Comparison of ENCODE assay signal across 23 cellular contexts in the genomic region with DNA sequence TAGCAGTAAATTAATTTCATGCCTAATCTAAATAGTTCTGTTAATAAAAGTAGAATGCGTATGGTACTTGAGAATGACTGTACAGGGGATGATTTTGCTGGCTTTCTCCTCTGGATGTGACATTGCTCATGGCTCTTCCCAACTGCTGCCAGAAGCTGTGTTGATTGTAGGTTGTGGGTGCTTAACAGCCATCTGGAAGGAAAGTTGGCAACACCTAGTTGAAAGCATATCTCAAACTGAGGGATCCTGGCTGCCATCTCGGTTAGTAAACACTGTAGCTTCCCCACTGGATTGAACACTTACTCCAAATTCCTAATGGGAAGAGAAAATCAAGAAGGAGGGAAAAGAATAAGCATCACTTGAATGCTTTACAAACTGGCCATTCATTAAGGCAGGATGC.
"Had no signal": no experiment of that assay in that cellular context is flagged by ENCODE, and none has a peak within 500 bp of the region (broad histone marks: within the 10 kb centered on the region; RNA-seq: fewer than 3 reads in every experiment).

No MANE protein-coding gene starts in this region.

- H3K4me3 ChIP-seq: adrenal gland, breast epithelium, gastrocnemius medialis, heart right ventricle, prostate gland, right atrium auricular region, upper lobe of right lung had no signal

- H3K27ac Mint-ChIP-seq: activated B cell treated with CpG ODN at 0.5 μM for 24 hours; activated CD4-positive, alpha-beta memory T cell treated with anti-CD3 and anti-CD28 coated beads for 36 hours; activated naive CD4-positive, alpha-beta T cell treated with anti-CD3 and anti-CD28 coated beads, Interleukin-2, amount 50 U/mL, for 72 hours; activated T-helper 1 cell treated with anti-CD3 and anti-CD28 coated beads, Interleukin-12 subunit alpha, Interleukin-12 subunit beta, Interleukin-2, Interleukin-4 antibody, amounts not matched to agents 30 ng/mL and 10 ng/mL and 1 ng/mL, durations not matched to agents 14 hours and 24 hours and 36 hours; memory B cell had no signal

- H3K4me3 Mint-ChIP-seq: activated B cell treated with CpG ODN at 0.5 μM for 24 hours; activated CD4-positive, alpha-beta memory T cell treated with anti-CD3 and anti-CD28 coated beads for 36 hours; activated T-helper 1 cell treated with anti-CD3 and anti-CD28 coated beads, Interleukin-12 subunit alpha, Interleukin-12 subunit beta, Interleukin-2, Interleukin-4 antibody, amounts not matched to agents 30 ng/mL and 10 ng/mL and 1 ng/mL, durations not matched to agents 14 hours and 24 hours and 36 hours; memory B cell; neural crest cell had no signal

- H3K4me1 Mint-ChIP-seq: activated B cell treated with CpG ODN at 0.5 μM for 24 hours, memory B cell had no signal

- H3K9me3 Mint-ChIP-seq: activated B cell treated with CpG ODN at 0.5 μM for 24 hours; activated CD4-positive, alpha-beta memory T cell treated with anti-CD3 and anti-CD28 coated beads for 36 hours; activated naive CD4-positive, alpha-beta T cell treated with anti-CD3 and anti-CD28 coated beads, Interleukin-2, amount 50 U/mL, for 72 hours; activated T-helper 1 cell treated with anti-CD3 and anti-CD28 coated beads, Interleukin-12 subunit alpha, Interleukin-12 subunit beta, Interleukin-2, Interleukin-4 antibody, amounts not matched to agents 30 ng/mL and 10 ng/mL and 1 ng/mL, durations not matched to agents 14 hours and 24 hours and 36 hours; memory B cell; neural crest cell had no signal

- H3K36me3 ChIP-seq: adrenal gland, breast epithelium, gastrocnemius medialis, heart right ventricle, prostate gland, right atrium auricular region, upper lobe of right lung had no signal

- H3K4me1 ChIP-seq: breast epithelium, gastrocnemius medialis, heart right ventricle, prostate gland, right atrium auricular region, upper lobe of right lung had no signal

- H3K9me3 ChIP-seq: adrenal gland, breast epithelium, gastrocnemius medialis, heart right ventricle, prostate gland, right atrium auricular region, upper lobe of right lung had no signal

- H3K36me3 Mint-ChIP-seq: activated CD4-positive, alpha-beta memory T cell treated with anti-CD3 and anti-CD28 coated beads for 36 hours; activated naive CD4-positive, alpha-beta T cell treated with anti-CD3 and anti-CD28 coated beads, Interleukin-2, amount 50 U/mL, for 72 hours; memory B cell had no signal

- H3K27me3 ChIP-seq: adrenal gland, gastrocnemius medialis, heart right ventricle, right atrium auricular region, upper lobe of right lung had no signal

- DNase-seq: activated B cell treated with CpG ODN at 0.5 μM for 24 hours; activated CD4-positive, alpha-beta memory T cell treated with anti-CD3 and anti-CD28 coated beads for 36 hours; activated CD4-positive, alpha-beta T cell treated with anti-CD3 and anti-CD28 coated beads for 4 hours; activated gamma-delta T cell treated with Interleukin-2 at 50 U/mL for 16 hours; activated T-cell treated with anti-CD3 and anti-CD28 coated beads for 4 hours; adrenal gland; effector CD4-positive, alpha-beta T cell; gastrocnemius medialis; heart right ventricle; kidney glomerular epithelial cell; left ventricle myocardium superior; stimulated activated CD4-positive, alpha-beta T cell treated with anti-CD3 and anti-CD28 coated beads, Interleukin-12 subunit alpha, Interleukin-12 subunit beta, amount 100 ng/mL, for 4 hours; stimulated activated CD4-positive, alpha-beta T cell treated with anti-CD3 and anti-CD28 coated beads, Interleukin-1b, Interleukin-23, amount 100 ng/mL, for 48 hours; stimulated activated CD8-positive, alpha-beta memory T cell treated with anti-CD3 and anti-CD28 coated beads, Interleukin-4, amount 100 ng/mL, for 48 hours; stimulated activated naive CD4-positive, alpha-beta T cell; upper lobe of right lung had no signal

- H3K27me3 Mint-ChIP-seq: activated B cell treated with CpG ODN at 0.5 μM for 24 hours; activated CD4-positive, alpha-beta memory T cell treated with anti-CD3 and anti-CD28 coated beads for 36 hours had no signal

- H3K27ac ChIP-seq: adrenal gland, breast epithelium, gastrocnemius medialis, heart right ventricle, prostate gland, right atrium auricular region, upper lobe of right lung had no signal
